ENCODE assay signal across 24 cellular contexts in genomic region chr1:211348547-211348946, GRCh38.
"Had no signal": no experiment of that assay in that cellular context is flagged by ENCODE, and none has a peak within 500 bp of the region (broad histone marks: within the 10 kb centered on the region; RNA-seq: fewer than 3 reads in every experiment).

No MANE protein-coding gene starts in this region.

- H3K4me1 ChIP-seq: colonic mucosa, prostate gland, right atrium auricular region, suprapubic skin, vagina had no signal

- H3K9ac ChIP-seq: neural progenitor cell had no signal

- ATAC-seq: left ventricle myocardium superior; naive thymus-derived CD4-positive, alpha-beta T cell; sciatic nerve; stimulated activated naive CD8-positive, alpha-beta T cell treated with anti-CD3 and anti-CD28 coated beads, Interleukin-15, amount 100 ng/mL, for 72 hours had no signal

- H3K4me3 ChIP-seq: colonic mucosa, esophagus squamous epithelium, lung, neural progenitor cell, prostate gland, right atrium auricular region, smooth muscle cell, suprapubic skin, vagina had no signal

- H3K4me3 Mint-ChIP-seq: dendritic cell treated with granulocyte-macrophage colony-stimulating factor and Interleukin-4, amounts not matched to agents 40 ng/mL and 50 ng/mL, for 4 days; memory B cell; mesothelial cell of epicardium; naive thymus-derived CD4-positive, alpha-beta T cell; nephron; neural progenitor cell; stimulated activated naive CD8-positive, alpha-beta T cell treated with anti-CD3 and anti-CD28 coated beads, Interleukin-15, amount 100 ng/mL, for 72 hours had no signal

- H3K27me3 ChIP-seq: colonic mucosa, esophagus squamous epithelium, neural progenitor cell, right atrium auricular region, suprapubic skin, vagina had no signal

- DNase-seq: colonic mucosa; effector memory CD4-positive, alpha-beta T cell; erythroblast; esophagus squamous epithelium; left ventricle myocardium superior; naive thymus-derived CD4-positive, alpha-beta T cell; stimulated activated CD4-positive, alpha-beta T cell treated with anti-CD3 and anti-CD28 coated beads, Interleukin-12 subunit alpha, Interleukin-12 subunit beta, amount 100 ng/mL, for 4 hours; stimulated activated CD4-positive, alpha-beta T cell treated with anti-CD3 and anti-CD28 coated beads, Interleukin-1b, Interleukin-23, amount 100 ng/mL, for 48 hours; stimulated activated CD4-positive, alpha-beta T cell treated with anti-CD3 and anti-CD28 coated beads, Interleukin-4, amount 100 ng/mL, for 1 hour; stimulated activated naive CD4-positive, alpha-beta T cell; stimulated activated naive CD8-positive, alpha-beta T cell treated with anti-CD3 and anti-CD28 coated beads, Interleukin-15, amount 100 ng/mL, for 72 hours; trophoblast cell had no signal

- H2AFZ ChIP-seq: neural progenitor cell had no signal

- H3K27ac Mint-ChIP-seq: dendritic cell treated with granulocyte-macrophage colony-stimulating factor and Interleukin-4, amounts not matched to agents 40 ng/mL and 50 ng/mL, for 4 days; mesothelial cell of epicardium; neural progenitor cell had no signal

- H3K9me3 ChIP-seq: colonic mucosa, esophagus squamous epithelium, prostate gland, right atrium auricular region, suprapubic skin, vagina had no signal

- H3K27me3 Mint-ChIP-seq: dendritic cell treated with granulocyte-macrophage colony-stimulating factor and Interleukin-4, amounts not matched to agents 40 ng/mL and 50 ng/mL, for 4 days; memory B cell; naive thymus-derived CD4-positive, alpha-beta T cell; stimulated activated naive CD8-positive, alpha-beta T cell treated with anti-CD3 and anti-CD28 coated beads, Interleukin-15, amount 100 ng/mL, for 72 hours had no signal

- H3K4me2 ChIP-seq: neural progenitor cell, smooth muscle cell had no signal

- H3K36me3 ChIP-seq: colonic mucosa, esophagus squamous epithelium, neural progenitor cell, prostate gland, right atrium auricular region, suprapubic skin, vagina had no signal

- H3K27ac ChIP-seq: colonic mucosa, esophagus squamous epithelium, neural progenitor cell, prostate gland, right atrium auricular region, suprapubic skin, vagina had no signal
